ENCODE assay signal across 1 cellular context in genomic region chr9:131426545-131426944, GRCh38.
TF ChIP-seq lines count a peak whose summit lies in the region.

No MANE protein-coding gene starts in this region.

TF ChIP-seq in GM23338, 12 proteins besides CTCF, POLR2A, EP300 and RAD21 (continued from another document):
- no peak for TF ChIP-seq ZNF462 (CRISPR knock-in tag; IDR thresholded peaks at IDR 0.05)
- TF ChIP-seq EZH2 (IDR thresholded peaks at IDR 0.05; ENCODE audit: low read depth, unreplicated experiment) = no peak
- no peak for TF ChIP-seq POLR2AphosphoS5 (IDR thresholded peaks at IDR 0.05; ENCODE audit: low read depth)
- no peak for TF ChIP-seq ZNF331 (CRISPR knock-in tag; IDR thresholded peaks at IDR 0.05; ENCODE audit: low read depth)
- TF ChIP-seq, protein P1, sequence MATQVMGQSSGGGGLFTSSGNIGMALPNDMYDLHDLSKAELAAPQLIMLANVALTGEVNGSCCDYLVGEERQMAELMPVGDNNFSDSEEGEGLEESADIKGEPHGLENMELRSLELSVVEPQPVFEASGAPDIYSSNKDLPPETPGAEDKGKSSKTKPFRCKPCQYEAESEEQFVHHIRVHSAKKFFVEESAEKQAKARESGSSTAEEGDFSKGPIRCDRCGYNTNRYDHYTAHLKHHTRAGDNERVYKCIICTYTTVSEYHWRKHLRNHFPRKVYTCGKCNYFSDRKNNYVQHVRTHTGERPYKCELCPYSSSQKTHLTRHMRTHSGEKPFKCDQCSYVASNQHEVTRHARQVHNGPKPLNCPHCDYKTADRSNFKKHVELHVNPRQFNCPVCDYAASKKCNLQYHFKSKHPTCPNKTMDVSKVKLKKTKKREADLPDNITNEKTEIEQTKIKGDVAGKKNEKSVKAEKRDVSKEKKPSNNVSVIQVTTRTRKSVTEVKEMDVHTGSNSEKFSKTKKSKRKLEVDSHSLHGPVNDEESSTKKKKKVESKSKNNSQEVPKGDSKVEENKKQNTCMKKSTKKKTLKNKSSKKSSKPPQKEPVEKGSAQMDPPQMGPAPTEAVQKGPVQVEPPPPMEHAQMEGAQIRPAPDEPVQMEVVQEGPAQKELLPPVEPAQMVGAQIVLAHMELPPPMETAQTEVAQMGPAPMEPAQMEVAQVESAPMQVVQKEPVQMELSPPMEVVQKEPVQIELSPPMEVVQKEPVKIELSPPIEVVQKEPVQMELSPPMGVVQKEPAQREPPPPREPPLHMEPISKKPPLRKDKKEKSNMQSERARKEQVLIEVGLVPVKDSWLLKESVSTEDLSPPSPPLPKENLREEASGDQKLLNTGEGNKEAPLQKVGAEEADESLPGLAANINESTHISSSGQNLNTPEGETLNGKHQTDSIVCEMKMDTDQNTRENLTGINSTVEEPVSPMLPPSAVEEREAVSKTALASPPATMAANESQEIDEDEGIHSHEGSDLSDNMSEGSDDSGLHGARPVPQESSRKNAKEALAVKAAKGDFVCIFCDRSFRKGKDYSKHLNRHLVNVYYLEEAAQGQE (IDR thresholded peaks at IDR 0.05; ENCODE audit: unreplicated experiment) = no peak
- no peak for TF ChIP-seq NANOG (IDR thresholded peaks at IDR 0.05; ENCODE audit: borderline replicate concordance)
